ENCODE assay signal across 19 cellular contexts in the genomic region with DNA sequence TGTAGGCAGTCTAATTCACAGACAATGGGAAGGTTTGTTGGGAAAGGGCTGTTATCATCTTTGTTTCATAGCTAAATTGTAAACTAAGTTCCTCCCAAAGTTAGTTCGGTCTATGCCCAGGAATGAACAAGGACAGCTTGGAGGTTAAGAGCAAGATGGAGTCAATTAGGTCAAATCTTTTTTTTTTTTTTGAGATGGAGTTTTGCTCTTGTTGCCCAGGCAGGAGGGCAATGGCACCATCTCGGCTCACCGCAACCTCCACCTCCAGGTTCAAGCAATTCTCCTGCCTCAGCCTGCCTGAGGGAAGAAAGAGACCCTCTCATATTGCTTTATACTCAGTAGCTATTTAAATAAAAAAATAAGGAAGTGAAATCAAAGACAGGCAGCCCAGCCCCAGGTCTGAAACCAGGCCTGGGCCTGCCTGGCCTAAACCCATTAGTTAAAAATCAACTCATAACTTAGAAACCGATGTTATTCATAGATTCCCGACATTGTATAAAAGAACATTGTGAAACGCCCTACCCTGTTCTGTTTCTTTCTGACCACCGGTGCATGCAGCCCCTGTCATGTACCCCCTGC.
DNase-seq lines count a peak whose midpoint lies in the region; ATAC-seq and TF ChIP-seq lines count a peak whose summit lies in the region.
"Had no signal": no experiment of that assay in that cellular context is flagged by ENCODE, and none has a peak within 500 bp of the region (broad histone marks: within the 10 kb centered on the region; RNA-seq: fewer than 3 reads in every experiment).

No MANE protein-coding gene starts in this region.

- WGBS in lower leg skin, 2 donors: 68 to 75% methylated on average over 7 of the region's 7 CpGs

- H3K4me3 Mint-ChIP-seq in nephron progenitor cell: no peak overlapping the region
- H3K4me3 Mint-ChIP-seq: activated B cell treated with CpG ODN at 0.5 μM for 24 hours; natural killer cell treated with Interleukin-12 subunit alpha and Interleukin-12 subunit beta and Interleukin-15 and Interleukin-18, amount 100 ng/mL, for 72 hours had no signal

- peak overlapping the region; percentile 63 for H3K4me3 ChIP-seq in OCI-LY7 (ENCODE audit: low read depth, low read length, poor library complexity, severe bottlenecking)
- no peak overlapping the region for H3K4me3 ChIP-seq in lower leg skin (ENCODE audit: low read depth, poor library complexity, severe bottlenecking)
- H3K4me3 ChIP-seq in ascending aorta: no peak overlapping the region
- H3K4me3 ChIP-seq: BLaER1 treated with 17β-estradiol and CSF1 and Interleukin-3, amounts not matched to agents 10 nM and 100 nM; right lobe of liver; transverse colon had no signal

- TF ChIP-seq CTCF in OCI-LY7 (conservative IDR thresholded peaks at IDR 0.05; ENCODE audit: low read length) (no peak), nephron progenitor cell (IDR thresholded peaks at IDR 0.05) (no peak), lower leg skin (IDR thresholded peaks at IDR 0.05) (no peak), foreskin keratinocyte (conservative IDR thresholded peaks at IDR 0.05) (no peak), ascending aorta (IDR thresholded peaks at IDR 0.05) (no peak)

- no peaks in the 10 kb centered on the region for H3K9me2 ChIP-seq in OCI-LY7 (ENCODE audit: insufficient read depth, low read length)

- POLR2A ChIA-PET in OCI-LY7 (lab: Charles Lee): interaction anchor here (0.6 to 1.8 kb wide), 9 partner anchors 11 to 283 kb away, joined by 3 to 7 read pairs (median 4); no protein-coding TSS in a partner anchor

- H3K4me1 Mint-ChIP-seq in nephron progenitor cell: peaks cover 37% of the 10 kb centered on the region

- peak overlapping the region; percentile 97 for H3K27ac ChIP-seq in OCI-LY7 (ENCODE audit: low read depth, low read length, poor library complexity, severe bottlenecking)
- H3K27ac ChIP-seq in foreskin keratinocyte: no peak overlapping the region
- H3K27ac ChIP-seq in ascending aorta: no peak overlapping the region
- H3K27ac ChIP-seq: right lobe of liver, transverse colon had no signal

- H3K27ac Mint-ChIP-seq in nephron progenitor cell: peak overlapping the region; percentile 98
- H3K27ac Mint-ChIP-seq: activated B cell treated with CpG ODN at 0.5 μM for 24 hours; natural killer cell treated with Interleukin-12 subunit alpha and Interleukin-12 subunit beta and Interleukin-15 and Interleukin-18, amount 100 ng/mL, for 72 hours had no signal

- H3K36me3 Mint-ChIP-seq in nephron progenitor cell (ENCODE audit: low read depth): peaks cover 31% of the 10 kb centered on the region
- H3K36me3 Mint-ChIP-seq: natural killer cell treated with Interleukin-12 subunit alpha and Interleukin-12 subunit beta and Interleukin-15 and Interleukin-18, amount 100 ng/mL, for 72 hours had no signal

- H3K27me3 ChIP-seq in foreskin keratinocyte: no peaks in the 10 kb centered on the region
- no peaks in the 10 kb centered on the region for H3K27me3 ChIP-seq in ascending aorta
- H3K27me3 ChIP-seq: BLaER1 treated with 17β-estradiol and CSF1 and Interleukin-3, amounts not matched to agents 10 nM and 100 nM; right lobe of liver; transverse colon had no signal

- H3K36me3 ChIP-seq in OCI-LY7 (ENCODE audit: insufficient read depth, low read length) (peaks cover 5% of the 10 kb centered on the region; the same call in 1 of the 2 replicates), ascending aorta (no peaks in the 10 kb centered on the region)
- H3K36me3 ChIP-seq: BLaER1 treated with 17β-estradiol and CSF1 and Interleukin-3, amounts not matched to agents 10 nM and 100 nM; right lobe of liver; transverse colon had no signal

- peak overlapping the region; percentile 74 for H3K4me2 ChIP-seq in OCI-LY7 (ENCODE audit: low read length)

- DNase-seq in OCI-LY7 (ENCODE audit: low spot score): peak; percentile 62
- DNase-seq in nephron progenitor cell: no peak
- DNase-seq in DMS 273 treated with DMSO at 0.1 percent for 48 hours (lab: John Stamatoyannopoulos, UW): no peak
- no peak for DNase-seq in lower leg skin (ENCODE audit: low spot score in 2 of 2)
- DNase-seq in foreskin keratinocyte: no peak
- DNase-seq in ascending aorta (ENCODE audit: low spot score in 2 of 2): no peak
- DNase-seq: activated B cell treated with CpG ODN at 0.5 μM for 24 hours; activated naive CD4-positive, alpha-beta T cell; dermis blood vessel endothelial cell; left ventricle myocardium superior; NCI-H1105 treated with DMSO at 0.1 percent for 48 hours; NCI-H345; right lobe of liver; stimulated activated CD4-positive, alpha-beta T cell treated with anti-CD3 and anti-CD28 coated beads, Interleukin-4, amount 100 ng/mL, for 1 hour; transverse colon had no signal

- CTCF ChIA-PET in OCI-LY7 (lab: Charles Lee; ENCODE audit: unreplicated experiment): no interaction called here

- H3K4me1 ChIP-seq in OCI-LY7 (ENCODE audit: insufficient read depth, low read length, poor library complexity, severe bottlenecking) (peaks cover 48% of the 10 kb centered on the region), foreskin keratinocyte (no peaks in the 10 kb centered on the region), ascending aorta (no peaks in the 10 kb centered on the region)
- H3K4me1 ChIP-seq: right lobe of liver, transverse colon had no signal

- H3K27me3 Mint-ChIP-seq in nephron progenitor cell (ENCODE audit: low read depth, poor library complexity): no peaks in the 10 kb centered on the region
- H3K27me3 Mint-ChIP-seq: activated B cell treated with CpG ODN at 0.5 μM for 24 hours; natural killer cell treated with Interleukin-12 subunit alpha and Interleukin-12 subunit beta and Interleukin-15 and Interleukin-18, amount 100 ng/mL, for 72 hours had no signal

- intact Hi-C loops in OCI-LY7 (cut with micrococcal nuclease; ENCODE audit: unreplicated experiment): no loop called here
- intact Hi-C loops in lower leg skin (cut with DNase I; ENCODE audit: low total_unique reads): no loop called here
- intact Hi-C loops in ascending aorta (cut with DNase I): no loop called here

- TF ChIP-seq POLR2A in lower leg skin (IDR thresholded peaks at IDR 0.05): no peak

- H3K9me3 ChIP-seq in OCI-LY7 (ENCODE audit: low read length) (no peaks in the 10 kb centered on the region), ascending aorta (no peaks in the 10 kb centered on the region)
- H3K9me3 ChIP-seq: right lobe of liver, transverse colon had no signal

- no peaks in the 10 kb centered on the region for H4K20me1 ChIP-seq in OCI-LY7 (ENCODE audit: insufficient read depth, low read length)
- H4K20me1 ChIP-seq: BLaER1 treated with 17β-estradiol and CSF1 and Interleukin-3, amounts not matched to agents 10 nM and 100 nM had no signal

- peak overlapping the region; percentile 62; the same call in 1 of the 2 replicates for H2AFZ ChIP-seq in OCI-LY7 (ENCODE audit: low read length)

- no TSS peak for BruUV-seq in OCI-LY7 (replicated peaks; lab: Mats Ljungman, UMichigan)

- H3K9me3 Mint-ChIP-seq in nephron progenitor cell: peaks cover 23% of the 10 kb centered on the region
- H3K9me3 Mint-ChIP-seq: activated B cell treated with CpG ODN at 0.5 μM for 24 hours; natural killer cell treated with Interleukin-12 subunit alpha and Interleukin-12 subunit beta and Interleukin-15 and Interleukin-18, amount 100 ng/mL, for 72 hours had no signal

- peak; percentile 44 for ATAC-seq in GM18873 (IDR thresholded peaks at IDR 0.05; ENCODE audit: low FRiP score, unreplicated experiment)
- ATAC-seq in HG02870 (IDR thresholded peaks at IDR 0.05; ENCODE audit: unreplicated experiment): peak; percentile 76
- ATAC-seq in foreskin keratinocyte: no peak
- ATAC-seq: left ventricle myocardium superior; natural killer cell treated with Interleukin-12 subunit alpha and Interleukin-12 subunit beta and Interleukin-15 and Interleukin-18, amount 100 ng/mL, for 72 hours; right lobe of liver had no signal

- peaks cover 29% of the 10 kb centered on the region for H3K79me2 ChIP-seq in OCI-LY7 (ENCODE audit: insufficient read depth, low read depth, low read length)
